ENCODE assay signal across 10 cellular contexts in the genomic region with DNA sequence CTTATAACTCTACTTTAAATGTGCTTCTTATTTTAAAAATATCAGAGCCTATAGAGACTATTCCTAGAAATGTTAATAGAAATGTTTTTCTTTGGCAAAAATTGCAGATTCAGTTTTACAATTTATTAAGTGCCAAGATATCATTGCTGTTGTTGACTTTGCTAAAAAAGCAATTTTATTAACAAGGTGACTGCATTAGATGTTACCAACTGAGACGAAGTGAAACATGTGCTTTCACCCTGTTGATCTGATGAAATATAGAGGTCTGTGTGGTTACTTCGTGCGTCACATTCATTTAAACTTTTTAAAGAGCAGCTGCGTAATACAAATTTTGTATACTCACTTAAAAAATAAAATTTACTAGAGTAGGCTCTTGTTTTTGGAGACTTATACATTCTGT.
A peak's percentile ranks its signal among the peaks of the same experiment; 100 is the strongest.
DNase-seq lines count a peak whose midpoint lies in the region; ATAC-seq, FAIRE-seq and TF ChIP-seq lines count a peak whose summit lies in the region.
"Had no signal": no experiment of that assay in that cellular context is flagged by ENCODE, and none has a peak within 500 bp of the region (broad histone marks: within the 10 kb centered on the region; RNA-seq: fewer than 3 reads in every experiment).

No MANE protein-coding gene starts in this region.

- 29% methylated on average over 4 of the region's 4 CpGs for WGBS in esophagus muscularis mucosa
- 3 to 4% (median 4%) methylated on average over 4 of the region's 4 CpGs for WGBS in ovary, 3 donors

- TF ChIP-seq CTCF in CD4-positive, alpha-beta T cell (IDR thresholded peaks at IDR 0.05): no peak
- TF ChIP-seq CTCF in esophagus muscularis mucosa (IDR thresholded peaks at IDR 0.05) (no peak), ovary (IDR thresholded peaks at IDR 0.05) (no peak)

- no peaks in the 10 kb centered on the region for H3K36me3 Mint-ChIP-seq in CD4-positive, alpha-beta T cell (ENCODE audit: low read depth)

- peak overlapping the region; percentile 81 for H3K27ac Mint-ChIP-seq in CD4-positive, alpha-beta T cell

- no peak for FAIRE-seq in H54 (lab: Jason Lieb, UNC)

- H3K36me3 ChIP-seq in esophagus muscularis mucosa (no peaks in the 10 kb centered on the region), ovary (no peaks in the 10 kb centered on the region)

- H3K9me3 Mint-ChIP-seq in CD4-positive, alpha-beta T cell: no peaks in the 10 kb centered on the region

- TF ChIP-seq EP300 in esophagus muscularis mucosa (IDR thresholded peaks at IDR 0.05) (no peak), ovary (IDR thresholded peaks at IDR 0.05) (no peak)

- no peaks in the 10 kb centered on the region for H3K27me3 ChIP-seq in CD4-positive, alpha-beta T cell (ENCODE audit: control insufficient read depth, insufficient read depth, low read length)
- no peaks in the 10 kb centered on the region for H3K27me3 ChIP-seq in esophagus muscularis mucosa
- no peaks in the 10 kb centered on the region for H3K27me3 ChIP-seq in ovary

- intact Hi-C loops in CD4-positive, alpha-beta T cell (cut with DNase I, micrococcal nuclease): loop anchor here in 1 of 2 experiments (2.0 kb wide), 1 partner anchor 135 kb away; no protein-coding TSS in a partner anchor
- intact Hi-C loops in esophagus muscularis mucosa (cut with DNase I): loop anchor here (10.0 kb wide), 1 partner anchor 119 kb away; no protein-coding TSS in a partner anchor
- intact Hi-C loops in ovary (cut with DNase I): loop anchor here in 1 of 4 donors (10.0 kb wide), 1 partner anchor 109 kb away; no protein-coding TSS in a partner anchor

- H3K4me1 ChIP-seq in esophagus muscularis mucosa (no peaks in the 10 kb centered on the region), ovary (ENCODE audit: insufficient read depth) (no peaks in the 10 kb centered on the region)

- CTCF ChIA-PET in CD4-positive, alpha-beta T cell (lab: Charles Lee): no interaction called here

- no peak for DNase-seq in CD4-positive, alpha-beta T cell
- peak; percentile 53 for DNase-seq in NCI-H526 treated with DMSO at 0.1 percent for 48 hours (lab: John Stamatoyannopoulos, UW)
- DNase-seq in esophagus muscularis mucosa (ENCODE audit: extremely low spot score): no peak
- DNase-seq in ovary: no peak
- no peak for DNase-seq in AG08396 (ENCODE audit: low spot score)
- no peak for DNase-seq in H54 (ENCODE audit: insufficient read length, low spot score)
- DNase-seq: activated CD4-positive, alpha-beta T cell treated with anti-CD3 and anti-CD28 coated beads for 4 hours; stimulated activated naive CD4-positive, alpha-beta T cell treated with Interleukin-2 at 50 U/mL for 16 hours had no signal

- H3K4me3 ChIP-seq in esophagus muscularis mucosa (peak overlapping the region; percentile 30 to 57 (median 44)), ovary (peak overlapping the region; percentile 46)

- no peaks in the 10 kb centered on the region for H3K27me3 Mint-ChIP-seq in CD4-positive, alpha-beta T cell

- H3K27ac ChIP-seq in CD4-positive, alpha-beta T cell (ENCODE audit: low read depth, low read length): no peak overlapping the region
- H3K27ac ChIP-seq in esophagus muscularis mucosa (replicated peaks in 1 of 4) (peak overlapping the region; percentile 62 to 74 (median 66)), ovary (peak overlapping the region; percentile 39 to 84)

- TF ChIP-seq POLR2A in esophagus muscularis mucosa (IDR thresholded peaks at IDR 0.05; ENCODE audit: low read depth) (no peak), ovary (IDR thresholded peaks at IDR 0.05) (no peak), GM18505 (IDR thresholded peaks at IDR 0.05; ENCODE audit: borderline replicate concordance, extremely low read depth, insufficient read depth, insufficient read length) (no peak), H54 (IDR thresholded peaks at IDR 0.05; ENCODE audit: low read depth, low read length) (no peak)

- POLR2A ChIA-PET in CD4-positive, alpha-beta T cell (lab: Charles Lee): interaction anchor here (0.6 to 1.4 kb wide), 3 partner anchors 10 to 115 kb away, joined by 3 to 5 read pairs (median 3); no protein-coding TSS in a partner anchor

- peak overlapping the region; percentile 85 for H3K4me3 Mint-ChIP-seq in CD4-positive, alpha-beta T cell

- no peaks in the 10 kb centered on the region for H3K9me3 ChIP-seq in CD4-positive, alpha-beta T cell (ENCODE audit: control insufficient read depth, low read length)
- H3K9me3 ChIP-seq in esophagus muscularis mucosa: peaks cover 0 to 6% (median 0%) of the 10 kb centered on the region in 4 donors
- peaks cover 0 to 3% of the 10 kb centered on the region in 2 donors for H3K9me3 ChIP-seq in ovary

- H3K4me1 Mint-ChIP-seq in CD4-positive, alpha-beta T cell (ENCODE audit: low read depth): peaks cover 28% of the 10 kb centered on the region

- ATAC-seq in CD4-positive, alpha-beta T cell (ENCODE audit: poor library complexity): peak; percentile 48
- ATAC-seq in GM18505 (IDR thresholded peaks at IDR 0.05; ENCODE audit: unreplicated experiment): no peak
- no peak for ATAC-seq in GM18868 (IDR thresholded peaks at IDR 0.05; ENCODE audit: unreplicated experiment)
